In genomic region chrX:32545100-32545499, GRCh38 we compare ENCODE assay signal across 18 cellular contexts.
"Had no signal": no experiment of that assay in that cellular context is flagged by ENCODE, and none has a peak within 500 bp of the region (broad histone marks: within the 10 kb centered on the region; RNA-seq: fewer than 3 reads in every experiment).

No MANE protein-coding gene starts in this region.

- H3K36me3 Mint-ChIP-seq: naive thymus-derived CD4-positive, alpha-beta T cell; stimulated activated memory B cell treated with anti-CD40 and anti-IgM and Interleukin-4, amounts not matched to agents 10 μg/mL and 1 μg/mL and 100 μg/mL, for 72 hours had no signal

- H3K36me3 ChIP-seq: left lung, neutrophil, tibial artery, upper lobe of left lung, uterus had no signal

- H3K4me3 ChIP-seq: left lung, lung, psoas muscle, smooth muscle cell, tibial artery, upper lobe of left lung, uterus had no signal

- H3K27me3 Mint-ChIP-seq: naive thymus-derived CD4-positive, alpha-beta T cell; stimulated activated memory B cell treated with anti-CD40 and anti-IgM and Interleukin-4, amounts not matched to agents 10 μg/mL and 1 μg/mL and 100 μg/mL, for 72 hours; stimulated activated naive CD8-positive, alpha-beta T cell treated with anti-CD3 and anti-CD28 coated beads, Interleukin-15, Interleukin-2, amounts not matched to agents 100 ng/mL and 50 ng/mL, for 24 hours had no signal

- ATAC-seq: foreskin keratinocyte; left lung; naive thymus-derived CD4-positive, alpha-beta T cell; stimulated activated memory B cell treated with anti-CD40 and anti-IgM and Interleukin-4, amounts not matched to agents 10 μg/mL and 1 μg/mL and 100 μg/mL, for 72 hours had no signal

- H3K9me3 Mint-ChIP-seq: naive thymus-derived CD4-positive, alpha-beta T cell; nephron progenitor cell; stimulated activated memory B cell treated with anti-CD40 and anti-IgM and Interleukin-4, amounts not matched to agents 10 μg/mL and 1 μg/mL and 100 μg/mL, for 72 hours; stimulated activated naive CD8-positive, alpha-beta T cell treated with anti-CD3 and anti-CD28 coated beads, Interleukin-15, Interleukin-2, amounts not matched to agents 100 ng/mL and 50 ng/mL, for 24 hours had no signal

- H3K27ac ChIP-seq: foreskin keratinocyte, left lung, neutrophil, psoas muscle, tibial artery, upper lobe of left lung, uterus had no signal

- H3K4me3 Mint-ChIP-seq: naive thymus-derived CD4-positive, alpha-beta T cell; nephron progenitor cell; stimulated activated memory B cell treated with anti-CD40 and anti-IgM and Interleukin-4, amounts not matched to agents 10 μg/mL and 1 μg/mL and 100 μg/mL, for 72 hours; stimulated activated naive CD8-positive, alpha-beta T cell treated with anti-CD3 and anti-CD28 coated beads, Interleukin-15, Interleukin-2, amounts not matched to agents 100 ng/mL and 50 ng/mL, for 24 hours had no signal

- H3K9me3 ChIP-seq: left lung, neutrophil, psoas muscle, tibial artery, upper lobe of left lung, uterus had no signal

- DNase-seq: effector memory CD4-positive, alpha-beta T cell; foreskin keratinocyte; hippocampal formation; islet precursor cell; left lung; mesenchymal stem cell; naive thymus-derived CD4-positive, alpha-beta T cell; nephron progenitor cell; psoas muscle; stimulated activated CD4-positive, alpha-beta T cell treated with anti-CD3 and anti-CD28 coated beads, Interleukin-4, amount 100 ng/mL, for 24 hours; tibial artery; upper lobe of left lung; uterus had no signal

- H3K4me1 Mint-ChIP-seq: naive thymus-derived CD4-positive, alpha-beta T cell; nephron progenitor cell; stimulated activated memory B cell treated with anti-CD40 and anti-IgM and Interleukin-4, amounts not matched to agents 10 μg/mL and 1 μg/mL and 100 μg/mL, for 72 hours had no signal

- H3K4me1 ChIP-seq: foreskin keratinocyte, left lung, psoas muscle, upper lobe of left lung, uterus had no signal

- H3K27ac Mint-ChIP-seq: naive thymus-derived CD4-positive, alpha-beta T cell; nephron progenitor cell; stimulated activated memory B cell treated with anti-CD40 and anti-IgM and Interleukin-4, amounts not matched to agents 10 μg/mL and 1 μg/mL and 100 μg/mL, for 72 hours; stimulated activated naive CD8-positive, alpha-beta T cell treated with anti-CD3 and anti-CD28 coated beads, Interleukin-15, Interleukin-2, amounts not matched to agents 100 ng/mL and 50 ng/mL, for 24 hours had no signal

- H3K27me3 ChIP-seq: foreskin keratinocyte, left lung, neutrophil, tibial artery, upper lobe of left lung, uterus had no signal
